In the genomic region with DNA sequence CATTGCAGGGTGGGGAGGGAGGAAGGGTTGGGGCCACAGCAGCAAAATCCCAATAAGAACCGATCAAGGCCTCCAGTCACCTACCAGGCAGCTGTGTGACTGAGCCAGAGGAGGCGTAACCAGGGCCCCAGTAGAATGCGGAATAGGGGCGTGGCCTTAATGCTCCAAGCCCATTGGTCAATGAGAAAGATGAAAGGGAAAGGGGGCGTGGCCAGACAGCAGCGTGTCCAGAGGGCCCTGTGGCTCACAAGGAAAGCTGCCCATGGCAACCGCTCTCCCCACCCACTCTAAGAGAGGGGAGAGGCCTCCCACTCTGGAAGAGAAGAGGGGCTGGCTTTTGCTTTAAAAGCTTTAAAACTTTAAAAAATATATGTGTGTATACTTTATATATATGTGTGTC, we compare ENCODE assay signal across 1 cellular context. TPM values are rescaled to one million over a fixed set of nuclear protein-coding genes. Genes with fewer than 3 reads are reported as not detected.
"Had no signal": no experiment of that assay in that cellular context is flagged by ENCODE, and none has a peak within 500 bp of the region (broad histone marks: within the 10 kb centered on the region; RNA-seq: fewer than 3 reads in every experiment).

A gene with protein sequence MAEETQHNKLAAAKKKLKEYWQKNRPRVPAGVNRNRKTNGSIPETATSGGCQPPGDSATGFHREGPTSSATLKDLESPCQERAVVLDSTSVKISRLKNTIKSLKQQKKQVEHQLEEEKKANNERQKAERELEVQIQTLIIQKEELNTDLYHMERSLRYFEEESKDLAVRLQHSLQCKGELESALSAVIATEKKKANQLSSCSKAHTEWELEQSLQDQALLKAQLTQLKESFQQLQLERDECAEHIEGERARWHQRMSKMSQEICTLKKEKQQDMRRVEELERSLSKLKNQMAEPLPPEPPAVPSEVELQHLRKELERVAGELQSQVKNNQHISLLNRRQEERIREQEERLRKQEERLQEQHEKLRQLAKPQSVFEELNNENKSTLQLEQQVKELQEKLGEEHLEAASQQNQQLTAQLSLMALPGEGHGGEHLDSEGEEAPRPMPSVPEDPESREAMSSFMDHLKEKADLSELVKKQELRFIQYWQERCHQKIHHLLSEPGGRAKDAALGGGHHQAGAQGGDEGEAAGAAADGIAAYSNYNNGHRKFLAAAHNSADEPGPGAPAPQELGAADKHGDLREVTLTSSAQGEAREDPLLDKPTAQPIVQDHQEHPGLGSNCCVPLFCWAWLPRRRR (minus strand): TSS at position 101 of the 400 bp plus-strand sequence. CDS start 98 bp downstream, at position 3.

RNA-seq across cellular contexts. Expression of the gene that starts here (rescaled TPM):
- total RNA-seq: vagina had no signal
